In genomic region chr1:182410620-182411273, GRCh38 we compare ENCODE assay signal across 28 cellular contexts. TPM values are rescaled to one million over a fixed set of nuclear protein-coding genes. Genes with fewer than 3 reads are reported as not detected.
DNase-seq lines count a peak whose midpoint lies in the region; ATAC-seq and TF ChIP-seq lines count a peak whose summit lies in the region.
"Had no signal": no experiment of that assay in that cellular context is flagged by ENCODE, and none has a peak within 500 bp of the region (broad histone marks: within the 10 kb centered on the region; RNA-seq: fewer than 3 reads in every experiment).

No MANE protein-coding gene starts in this region.

- DNase-seq in T47D (ENCODE audit: low read depth in 1 of 2, low spot score in 1 of 2) (peak; percentile 18 to 56), breast epithelium (ENCODE audit: low spot score in 2 of 2) (no peak), esophagus muscularis mucosa (ENCODE audit: extremely low spot score) (no peak), left lobe of liver (ENCODE audit: low spot score) (no peak), thyroid gland (peak in 1 of 2 donors; percentile 34), hypothalamus (lab: John Stamatoyannopoulos, UW) (no peak), NCI-H1930 (lab: John Stamatoyannopoulos, UW) (no peak)
- no peak for DNase-seq in activated naive CD4-positive, alpha-beta T cell (lab: John Stamatoyannopoulos, UW)
- DNase-seq: activated CD4-positive, alpha-beta memory T cell treated with anti-CD3 and anti-CD28 coated beads for 36 hours; activated CD4-positive, alpha-beta T cell treated with anti-CD3 and anti-CD28 coated beads for 1 hour; activated naive CD4-positive, alpha-beta T cell treated with anti-CD3 and anti-CD28 coated beads for 36 hours; adrenal gland; brain microvascular endothelial cell; CD4-positive, CD25-positive, alpha-beta regulatory T cell; GOT3; head of caudate nucleus; kidney glomerular epithelial cell; mesendoderm; NCI-H1105 treated with DMSO at 0.1 percent for 48 hours; NCI-H2029 treated with DMSO at 0.1 percent for 48 hours; NCI-H524 treated with DMSO at 0.1 percent for 48 hours; SHP77; stimulated activated CD8-positive, alpha-beta memory T cell treated with anti-CD3 and anti-CD28 coated beads, Interleukin-4, amount 100 ng/mL, for 48 hours; T-helper 17 cell had no signal

- H3K36me3 ChIP-seq in breast epithelium (no peaks in the 10 kb centered on the region), esophagus muscularis mucosa (no peaks in the 10 kb centered on the region), thyroid gland (no peaks in the 10 kb centered on the region)
- H3K36me3 ChIP-seq: adrenal gland, brain microvascular endothelial cell had no signal

- H3K27ac ChIP-seq in breast epithelium: no peak overlapping the region
- H3K27ac ChIP-seq in esophagus muscularis mucosa (replicated peaks in 1 of 4): peak overlapping the region; percentile 45 to 73 (median 69)
- H3K27ac ChIP-seq in thyroid gland: peak overlapping the region in 2 of 3 donors; percentile 4 to 12
- H3K27ac ChIP-seq: A549, adrenal gland, brain microvascular endothelial cell had no signal

- in situ Hi-C loops in T47D (cut with HindIII; ENCODE audit: low pct_unique_long_range_greater_than_20kb, low sequenced_read_pairs): no loop called here

- H3K4me3 ChIP-seq in breast epithelium (no peak overlapping the region), esophagus muscularis mucosa (no peak overlapping the region), thyroid gland (replicated peaks in 1 of 3) (no peak overlapping the region)
- H3K4me3 ChIP-seq: A549, adrenal gland had no signal

- H3K27me3 ChIP-seq in breast epithelium (peaks cover 0 to 5% of the 10 kb centered on the region in 2 donors), esophagus muscularis mucosa (peaks cover 0 to 22% (median 0%) of the 10 kb centered on the region in 4 donors), thyroid gland (no peaks in the 10 kb centered on the region)
- H3K27me3 ChIP-seq: brain microvascular endothelial cell had no signal

- intact Hi-C loops in breast epithelium (cut with DNase I; ENCODE audit: low total_unique reads): no loop called here
- intact Hi-C loops in esophagus muscularis mucosa (cut with DNase I): no loop called here
- intact Hi-C loops in thyroid gland (cut with DNase I): no loop called here

- no peak for TF ChIP-seq EP300 in esophagus muscularis mucosa (IDR thresholded peaks at IDR 0.05)

- no peaks in the 10 kb centered on the region for H3K4me1 ChIP-seq in breast epithelium
- H3K4me1 ChIP-seq in esophagus muscularis mucosa: peaks cover 6 to 20% (median 17%) of the 10 kb centered on the region in 4 donors
- no peaks in the 10 kb centered on the region for H3K4me1 ChIP-seq in thyroid gland
- H3K4me1 ChIP-seq: A549, adrenal gland had no signal

- H3K9me3 ChIP-seq in breast epithelium: no peaks in the 10 kb centered on the region
- H3K9me3 ChIP-seq in esophagus muscularis mucosa: peaks cover 0 to 1% (median under 1%) of the 10 kb centered on the region in 4 donors
- no peaks in the 10 kb centered on the region for H3K9me3 ChIP-seq in thyroid gland
- H3K9me3 ChIP-seq: A549, adrenal gland had no signal

- peak; percentile 90 for ATAC-seq in left lobe of liver
- ATAC-seq: A549, T-helper 17 cell had no signal

- TF ChIP-seq POLR2A in breast epithelium (IDR thresholded peaks at IDR 0.05) (no peak), esophagus muscularis mucosa (IDR thresholded peaks at IDR 0.05; ENCODE audit: low read depth) (no peak), thyroid gland (IDR thresholded peaks at IDR 0.05) (no peak)

- WGBS in esophagus muscularis mucosa: 28% methylated on average over 1 of the region's 1 CpG
- 24 to 25% methylated on average over 1 of the region's 1 CpG for WGBS in thyroid gland, 2 donors

- no peak for TF ChIP-seq CTCF in breast epithelium (IDR thresholded peaks at IDR 0.05)
- TF ChIP-seq CTCF in esophagus muscularis mucosa (IDR thresholded peaks at IDR 0.05): no peak
- no peak for TF ChIP-seq CTCF in thyroid gland (IDR thresholded peaks at IDR 0.05)

RNA-seq across cellular contexts. Expression of gene TEDDM1, which starts 10.3 kb away (rescaled TPM):
- total RNA-seq in breast epithelium (not detected), esophagus muscularis mucosa (not detected), left lobe of liver (not detected), thyroid gland (not detected)
- total RNA-seq: activated CD4-positive, alpha-beta memory T cell treated with anti-CD3 and anti-CD28 coated beads for 36 hours; activated naive CD4-positive, alpha-beta T cell treated with anti-CD3 and anti-CD28 coated beads for 36 hours; adrenal gland; CD4-positive, CD25-positive, alpha-beta regulatory T cell; Daoy; HT-29; osteocyte; T-helper 17 cell had no signal

RNA-seq across cellular contexts. Expression of gene GLUL, which starts 19.2 kb away (rescaled TPM):
- total RNA-seq in breast epithelium: over 10,000 TPM in 1 of 3 donors, 1,000 to 10,000 TPM in 2; 1,940 to 10,612 (median 2,824) TPM
- total RNA-seq in esophagus muscularis mucosa: 1,000 to 10,000 TPM; 2,071 to 4,011 (median 3,051) TPM
- 221 TPM for total RNA-seq in left lobe of liver
- 1,000 to 10,000 TPM; 1,653 to 2,736 (median 2,263) TPM for total RNA-seq in thyroid gland

RNA-seq across cellular contexts. Expression of gene RGSL1, which starts 39.2 kb away (rescaled TPM):
- not detected for total RNA-seq in breast epithelium
- total RNA-seq in esophagus muscularis mucosa: not detected
- not detected for total RNA-seq in left lobe of liver
- under 1 TPM in 1 of 4 donors, not detected in 3; 0.27 TPM for total RNA-seq in thyroid gland
- total RNA-seq: activated CD4-positive, alpha-beta memory T cell treated with anti-CD3 and anti-CD28 coated beads for 36 hours; activated naive CD4-positive, alpha-beta T cell treated with anti-CD3 and anti-CD28 coated beads for 36 hours; adrenal gland; CD4-positive, CD25-positive, alpha-beta regulatory T cell; Daoy; HT-29; osteocyte; T-helper 17 cell had no signal

Comparison
In these comparisons a context has a peak if more than half of its experiments do, and no peak if none do; other contexts are left out.
1. DNase-seq: peak in T47D (2 of 2); none in breast epithelium (0 of 2), esophagus muscularis mucosa (single experiment), left lobe of liver (single experiment), activated naive CD4-positive, alpha-beta T cell (0 of 4), hypothalamus (0 of 51) and NCI-H1930 (0 of 2).
2. H3K27ac ChIP-seq: peak in esophagus muscularis mucosa (4 of 4) and thyroid gland (2 of 3); none in breast epithelium (0 of 2).